8 cellular contexts compared by ENCODE assay signal in the genomic region with DNA sequence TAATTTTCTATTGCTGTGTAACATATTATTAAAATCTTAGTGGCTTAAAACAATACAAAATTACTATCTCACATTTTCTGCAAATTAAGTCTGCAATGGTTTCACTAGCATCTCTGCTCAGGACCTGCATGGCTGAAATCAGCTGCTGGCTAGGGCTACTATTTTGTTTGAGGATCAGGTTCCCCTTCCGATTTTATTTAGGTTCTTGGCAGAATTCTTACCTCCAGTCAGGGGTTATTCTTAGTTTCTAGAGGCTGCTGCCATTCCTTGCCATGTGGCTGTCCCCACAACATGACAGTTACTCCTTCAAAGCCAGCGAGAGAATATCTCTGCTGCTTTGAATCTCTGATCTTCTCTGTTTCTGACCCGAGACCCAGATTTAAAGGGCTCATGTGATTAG.
"Had no signal": no experiment of that assay in that cellular context is flagged by ENCODE, and none has a peak within 500 bp of the region (broad histone marks: within the 10 kb centered on the region; RNA-seq: fewer than 3 reads in every experiment).

No MANE protein-coding gene starts in this region.

- H3K9me3 ChIP-seq: HAP-1 had no signal

- H3K36me3 ChIP-seq: HAP-1 had no signal

- ATAC-seq: HCT116, HepG2 had no signal

- H3K4me1 ChIP-seq: HAP-1 had no signal

- H3K4me3 ChIP-seq: GM23248, HAP-1 had no signal

- DNase-seq: GM23248, GOT3, H7, HFFc6 had no signal

- H3K27ac ChIP-seq: GM23248, HL-60 had no signal
